ENCODE assay signal across 13 cellular contexts in the genomic region with DNA sequence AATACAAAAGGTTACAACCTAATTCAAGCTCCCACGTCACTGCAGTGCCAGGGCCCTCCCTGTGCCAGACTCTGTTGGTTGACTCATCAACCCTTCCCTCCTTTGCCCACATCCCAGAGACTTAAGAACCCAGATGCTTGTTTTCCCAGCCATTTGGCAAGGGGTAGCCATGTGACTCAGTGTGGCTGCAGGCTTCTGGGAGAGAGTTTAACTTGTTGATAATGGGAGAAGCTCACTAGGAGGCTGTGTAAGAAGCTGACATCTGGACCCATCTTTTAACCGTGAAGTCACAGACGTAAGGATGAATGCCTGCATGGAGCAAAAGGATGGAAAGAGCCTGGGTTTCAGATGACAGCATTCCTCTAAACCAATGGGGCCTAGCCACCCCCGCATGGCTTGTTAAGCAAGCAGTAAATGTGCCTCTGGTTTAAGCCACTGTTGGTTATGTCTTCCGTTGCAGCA. TPM values are rescaled to one million over a fixed set of nuclear protein-coding genes. Genes with fewer than 3 reads are reported as not detected.
A peak's percentile ranks its signal among the peaks of the same experiment; 100 is the strongest.
DNase-seq lines count a peak whose midpoint lies in the region; ATAC-seq, FAIRE-seq and TF ChIP-seq lines count a peak whose summit lies in the region.
"Had no signal": no experiment of that assay in that cellular context is flagged by ENCODE, and none has a peak within 500 bp of the region (broad histone marks: within the 10 kb centered on the region; RNA-seq: fewer than 3 reads in every experiment).

No MANE protein-coding gene starts in this region.

- TF ChIP-seq CTCF in epithelial cell of esophagus (IDR thresholded peaks at IDR 0.05; ENCODE audit: insufficient read depth, low read depth, low read length, missing control alignments) = no peak

- no peak for ATAC-seq in HG02759 (IDR thresholded peaks at IDR 0.05; ENCODE audit: unreplicated experiment)

- no peak overlapping the region for H3K4me3 ChIP-seq in epithelial cell of esophagus (ENCODE audit: low read length)

- no peak for FAIRE-seq in GM19239 (lab: Jason Lieb, UNC)
- FAIRE-seq: A204.1, GM12892 had no signal

- DNase-seq in NCI-H1417 (lab: John Stamatoyannopoulos, UW) (peak; percentile 38 to 71 (median 59)), NCI-H1417 treated with DMSO at 0.1 percent for 48 hours (lab: John Stamatoyannopoulos, UW) (no peak), NCI-H524 treated with DMSO at 0.1 percent for 48 hours (lab: John Stamatoyannopoulos, UW) (peak; percentile 24), epithelial cell of esophagus (ENCODE audit: low read depth) (peak; percentile 95), renal cortical epithelial cell (ENCODE audit: low read depth) (peak; percentile 98), GM19239 (ENCODE audit: insufficient read length, low spot score) (no peak)
- DNase-seq in activated effector memory CD4-positive, alpha-beta T cell treated with anti-CD3 and anti-CD28 coated beads, Interleukin-2, amount 50 U/mL, for 16 hours = no peak
- DNase-seq: activated CD4-positive, alpha-beta memory T cell treated with anti-CD3 and anti-CD28 coated beads for 36 hours; H7; retina had no signal

RNA-seq across cellular contexts. Expression of a gene that starts 57.7 kb away (rescaled TPM):
- 6.9 and 14.1 TPM in 2 replicates for total RNA-seq in renal cortical epithelial cell

Comparison
In these comparisons a context has a peak if more than half of its experiments do, and no peak if none do; other contexts are left out.
1. DNase-seq: peak in NCI-H1417 (3 of 3), NCI-H524 treated with DMSO at 0.1 percent for 48 hours (single experiment), epithelial cell of esophagus (single experiment) and renal cortical epithelial cell (single experiment); none in NCI-H1417 treated with DMSO at 0.1 percent for 48 hours (single experiment), activated effector memory CD4-positive, alpha-beta T cell treated with anti-CD3 and anti-CD28 coated beads, Interleukin-2, amount 50 U/mL, for 16 hours (single experiment) and GM19239 (single experiment).